In genomic region chr6:108581932-108582500, GRCh38 we compare ENCODE assay signal across 13 cellular contexts. TPM values are rescaled to one million over a fixed set of nuclear protein-coding genes. Genes with fewer than 3 reads are reported as not detected.
DNase-seq lines count a peak whose midpoint lies in the region; ATAC-seq and TF ChIP-seq lines count a peak whose summit lies in the region.
"Had no signal": no experiment of that assay in that cellular context is flagged by ENCODE, and none has a peak within 500 bp of the region (broad histone marks: within the 10 kb centered on the region; RNA-seq: fewer than 3 reads in every experiment).

No MANE protein-coding gene starts in this region.

- no peaks in the 10 kb centered on the region for H3K9me3 ChIP-seq in CD8-positive, alpha-beta memory T cell (ENCODE audit: low read length)
- H3K9me3 ChIP-seq in skeletal muscle tissue (ENCODE audit: control insufficient read depth in 3 of 3, low read length in 3 of 3) = no peaks in the 10 kb centered on the region

- no peak for TF ChIP-seq CTCF in fibroblast of the aortic adventitia (IDR thresholded peaks at IDR 0.05; ENCODE audit: insufficient read depth, low read length)

- H3K36me3 Mint-ChIP-seq in CD8-positive, alpha-beta memory T cell = peaks cover 0 to 13% (median 9%) of the 10 kb centered on the region in 3 donors

- H3K4me3 Mint-ChIP-seq in CD8-positive, alpha-beta memory T cell = peak overlapping the region in 4 of 7 donors; percentile 61 to 78 (median 74)
- H3K4me3 Mint-ChIP-seq: T-helper 1 cell treated with Interleukin-12 subunit alpha and Interleukin-12 subunit beta and Interleukin-4 antibody, amounts not matched to agents 30 μg/mL and 1 μg/mL, for 36 hours had no signal

- no peaks in the 10 kb centered on the region for H3K36me3 ChIP-seq in CD8-positive, alpha-beta memory T cell (ENCODE audit: insufficient read depth, low read length)
- H3K36me3 ChIP-seq in skeletal muscle tissue (ENCODE audit: control insufficient read depth in 3 of 3, insufficient read depth in 3 of 3, low read length in 3 of 3) = no peaks in the 10 kb centered on the region

- POLR2A ChIA-PET in CD8-positive, alpha-beta memory T cell (lab: Charles Lee) = interaction anchor here (0.7 to 1.3 kb wide), 2 partner anchors 9 to 23 kb away, joined by 3 read pairs; no protein-coding TSS in a partner anchor

- H3K4me3 ChIP-seq in CD8-positive, alpha-beta memory T cell (ENCODE audit: low read length) = no peak overlapping the region
- peak overlapping the region; percentile 20 for H3K4me3 ChIP-seq in fibroblast of the aortic adventitia (ENCODE audit: low read depth, low read length)
- no peak overlapping the region for H3K4me3 ChIP-seq in skeletal muscle tissue (ENCODE audit: low read length in 3 of 3)

- H3K9ac ChIP-seq in skeletal muscle tissue (ENCODE audit: low read depth in 1 of 3, low read length in 3 of 3) = peak overlapping the region in 1 of 3 donors; percentile 7

- no peak overlapping the region for H3K27ac ChIP-seq in CD8-positive, alpha-beta memory T cell (ENCODE audit: low read depth, low read length)
- peak overlapping the region; percentile 44 for H3K27ac ChIP-seq in skeletal muscle tissue (ENCODE audit: low read depth, low read length)

- no peak for DNase-seq in CD8-positive, alpha-beta memory T cell
- DNase-seq in fibroblast of the aortic adventitia (ENCODE audit: low read depth) = peak; percentile 47
- no peak for DNase-seq in NOMO-1 treated with DMSO at 0.1 percent for 48 hours (lab: John Stamatoyannopoulos, UW; ENCODE audit: unreplicated experiment)
- DNase-seq: activated T-cell treated with anti-CD3 and anti-CD28 coated beads, Interleukin-2, amount 50 U/mL, for 1 hour; DMS53; effector memory CD8-positive, alpha-beta T cell; stimulated activated CD4-positive, alpha-beta T cell treated with anti-CD3 and anti-CD28 coated beads, Interleukin-2, amount 100 ng/mL, for 48 hours had no signal

- peaks cover 27% of the 10 kb centered on the region for H3K4me1 ChIP-seq in CD8-positive, alpha-beta memory T cell (ENCODE audit: insufficient read depth, low read length)
- peaks cover 74 to 92% (median 83%) of the 10 kb centered on the region in 3 donors for H3K4me1 ChIP-seq in skeletal muscle tissue (ENCODE audit: control insufficient read depth in 3 of 3, insufficient read depth in 3 of 3, low read length in 3 of 3)

- H3K27me3 ChIP-seq in CD8-positive, alpha-beta memory T cell (ENCODE audit: insufficient read depth, low read length, poor library complexity, severe bottlenecking) = no peaks in the 10 kb centered on the region
- no peaks in the 10 kb centered on the region for H3K27me3 ChIP-seq in skeletal muscle tissue (ENCODE audit: control insufficient read depth in 3 of 3, insufficient read depth in 3 of 3, low read length in 3 of 3)

- peaks cover 64 to 91% (median 83%) of the 10 kb centered on the region in 3 donors for H3K4me1 Mint-ChIP-seq in CD8-positive, alpha-beta memory T cell

- ATAC-seq in SK-N-SH treated with all-trans-retinoic acid at 6 μM for 48 hours (peak; percentile 55), GM21737 (IDR thresholded peaks at IDR 0.05; ENCODE audit: unreplicated experiment) (no peak), GM21390 (IDR thresholded peaks at IDR 0.05; ENCODE audit: unreplicated experiment) (no peak), HG02981 (IDR thresholded peaks at IDR 0.05; ENCODE audit: unreplicated experiment) (no peak)

- CTCF ChIA-PET in CD8-positive, alpha-beta memory T cell (lab: Charles Lee) = interaction anchor here (1.2 to 1.4 kb wide), 2 partner anchors 9 to 11 kb away, joined by 4 to 7 read pairs; no protein-coding TSS in a partner anchor

- H3K9me3 Mint-ChIP-seq in CD8-positive, alpha-beta memory T cell = no peaks in the 10 kb centered on the region
- H3K9me3 Mint-ChIP-seq: effector memory CD8-positive, alpha-beta T cell; T-helper 1 cell treated with Interleukin-12 subunit alpha and Interleukin-12 subunit beta and Interleukin-4 antibody, amounts not matched to agents 30 μg/mL and 1 μg/mL, for 36 hours had no signal

- H3K27me3 Mint-ChIP-seq in CD8-positive, alpha-beta memory T cell = no peaks in the 10 kb centered on the region
- H3K27me3 Mint-ChIP-seq: effector memory CD8-positive, alpha-beta T cell had no signal

- H3K27ac Mint-ChIP-seq in CD8-positive, alpha-beta memory T cell = peak overlapping the region in 5 of 8 donors; percentile 32 to 82 (median 65)
- H3K27ac Mint-ChIP-seq: T-helper 1 cell treated with Interleukin-12 subunit alpha and Interleukin-12 subunit beta and Interleukin-4 antibody, amounts not matched to agents 30 μg/mL and 1 μg/mL, for 36 hours had no signal

TF ChIP-seq in SK-N-SH treated with all-trans-retinoic acid at 6 μM for 48 hours, 23 proteins besides CTCF, POLR2A, EP300 and RAD21:
- TF ChIP-seq TCF4 (CRISPR knock-in tag; IDR thresholded peaks at IDR 0.05; ENCODE audit: borderline replicate concordance) (no peak; the same call in 1 of the 2 replicates), GLIS3 (CRISPR knock-in tag; IDR thresholded peaks at IDR 0.05) (no peak), POU6F1 (CRISPR knock-in tag; IDR thresholded peaks at IDR 0.05; ENCODE audit: borderline replicate concordance, low read depth) (no peak), ZFP30 (CRISPR knock-in tag; IDR thresholded peaks at IDR 0.05) (no peak), ISL1 (CRISPR knock-in tag; IDR thresholded peaks at IDR 0.05) (no peak), SNAI2 (CRISPR knock-in tag; IDR thresholded peaks at IDR 0.05) (no peak), TOX (CRISPR knock-in tag; IDR thresholded peaks at IDR 0.05; ENCODE audit: borderline replicate concordance) (no peak), ZC3H10 (CRISPR knock-in tag; IDR thresholded peaks at IDR 0.05) (no peak), CSDC2 (CRISPR knock-in tag; IDR thresholded peaks at IDR 0.05) (no peak), CREB5 (CRISPR knock-in tag; IDR thresholded peaks at IDR 0.05; ENCODE audit: low read depth) (no peak)
- TF ChIP-seq, protein P1, sequence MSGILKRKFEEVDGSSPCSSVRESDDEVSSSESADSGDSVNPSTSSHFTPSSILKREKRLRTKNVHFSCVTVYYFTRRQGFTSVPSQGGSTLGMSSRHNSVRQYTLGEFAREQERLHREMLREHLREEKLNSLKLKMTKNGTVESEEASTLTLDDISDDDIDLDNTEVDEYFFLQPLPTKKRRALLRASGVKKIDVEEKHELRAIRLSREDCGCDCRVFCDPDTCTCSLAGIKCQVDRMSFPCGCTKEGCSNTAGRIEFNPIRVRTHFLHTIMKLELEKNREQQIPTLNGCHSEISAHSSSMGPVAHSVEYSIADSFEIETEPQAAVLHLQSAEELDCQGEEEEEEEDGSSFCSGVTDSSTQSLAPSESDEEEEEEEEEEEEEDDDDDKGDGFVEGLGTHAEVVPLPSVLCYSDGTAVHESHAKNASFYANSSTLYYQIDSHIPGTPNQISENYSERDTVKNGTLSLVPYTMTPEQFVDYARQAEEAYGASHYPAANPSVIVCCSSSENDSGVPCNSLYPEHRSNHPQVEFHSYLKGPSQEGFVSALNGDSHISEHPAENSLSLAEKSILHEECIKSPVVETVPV (CRISPR knock-in tag; IDR thresholded peaks at IDR 0.05) = no peak
- TF ChIP-seq, protein P2, sequence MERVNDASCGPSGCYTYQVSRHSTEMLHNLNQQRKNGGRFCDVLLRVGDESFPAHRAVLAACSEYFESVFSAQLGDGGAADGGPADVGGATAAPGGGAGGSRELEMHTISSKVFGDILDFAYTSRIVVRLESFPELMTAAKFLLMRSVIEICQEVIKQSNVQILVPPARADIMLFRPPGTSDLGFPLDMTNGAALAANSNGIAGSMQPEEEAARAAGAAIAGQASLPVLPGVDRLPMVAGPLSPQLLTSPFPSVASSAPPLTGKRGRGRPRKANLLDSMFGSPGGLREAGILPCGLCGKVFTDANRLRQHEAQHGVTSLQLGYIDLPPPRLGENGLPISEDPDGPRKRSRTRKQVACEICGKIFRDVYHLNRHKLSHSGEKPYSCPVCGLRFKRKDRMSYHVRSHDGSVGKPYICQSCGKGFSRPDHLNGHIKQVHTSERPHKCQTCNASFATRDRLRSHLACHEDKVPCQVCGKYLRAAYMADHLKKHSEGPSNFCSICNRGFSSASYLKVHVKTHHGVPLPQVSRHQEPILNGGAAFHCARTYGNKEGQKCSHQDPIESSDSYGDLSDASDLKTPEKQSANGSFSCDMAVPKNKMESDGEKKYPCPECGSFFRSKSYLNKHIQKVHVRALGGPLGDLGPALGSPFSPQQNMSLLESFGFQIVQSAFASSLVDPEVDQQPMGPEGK (CRISPR knock-in tag; IDR thresholded peaks at IDR 0.05; ENCODE audit: borderline replicate concordance) = no peak

RNA-seq across cellular contexts. Expression of gene FOXO3, which starts 21.3 kb away (rescaled TPM):
- total RNA-seq in CD8-positive, alpha-beta memory T cell = 10 to 100 TPM; 14.1 to 15.0 TPM
- 31.1 TPM for polyA plus RNA-seq in CD8-positive, alpha-beta memory T cell
- total RNA-seq in fibroblast of the aortic adventitia (ENCODE audit: low replicate concordance) (49.3 and 54.5 TPM in 2 replicates), skeletal muscle tissue (30.8 TPM)
